19 cellular contexts compared by ENCODE assay signal in the genomic region with DNA sequence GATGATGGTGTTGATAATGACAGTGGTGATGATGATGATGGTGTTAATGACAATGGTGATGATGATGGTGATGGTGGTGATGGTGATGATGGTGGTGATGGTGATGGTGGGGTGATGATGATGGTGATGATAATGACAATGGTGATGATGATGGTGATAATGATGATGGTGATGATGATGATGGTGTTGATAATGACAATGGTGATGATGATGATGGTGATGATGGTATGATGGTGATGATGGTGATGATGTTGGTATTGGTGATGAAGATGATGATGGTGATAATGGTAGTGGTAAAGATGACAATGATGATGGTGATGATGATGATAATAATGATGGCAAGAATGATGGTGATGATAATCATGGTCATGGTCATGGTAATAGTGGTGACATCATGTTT.
A peak's percentile ranks its signal among the peaks of the same experiment; 100 is the strongest.
DNase-seq lines count a peak whose midpoint lies in the region; ATAC-seq, FAIRE-seq and TF ChIP-seq lines count a peak whose summit lies in the region.
"Had no signal": no experiment of that assay in that cellular context is flagged by ENCODE, and none has a peak within 500 bp of the region (broad histone marks: within the 10 kb centered on the region; RNA-seq: fewer than 3 reads in every experiment).

No MANE protein-coding gene starts in this region.

- TF ChIP-seq POLR2A in GM12892 (IDR thresholded peaks at IDR 0.05; ENCODE audit: low read depth, low read length) (no peak), IMR-90 (IDR thresholded peaks at IDR 0.05; ENCODE audit: low read depth, low read length) (no peak)

- no peak overlapping the region for H3K4ac ChIP-seq in IMR-90 (ENCODE audit: low read depth, low read length)

- no peaks in the 10 kb centered on the region for H3K4me1 ChIP-seq in IMR-90 (ENCODE audit: control insufficient read depth, insufficient read depth, low read length)
- H3K4me1 ChIP-seq: Caco-2, HAP-1 had no signal

- CTCF ChIA-PET in IMR-90 (lab: Yijun Ruan, JAX), result no interaction called here

- ATAC-seq in IMR-90 (ENCODE audit: low read depth), result no peak
- no peak for ATAC-seq in GM18868 (IDR thresholded peaks at IDR 0.05; ENCODE audit: unreplicated experiment)

- H2BK15ac ChIP-seq in IMR-90 (ENCODE audit: low read depth, low read length), result no peak overlapping the region

- no peak overlapping the region for H3K9ac ChIP-seq in IMR-90 (ENCODE audit: low read depth, low read length)

- intact Hi-C loops in IMR-90 (cut with micrococcal nuclease), result no loop called here

- no peak for TF ChIP-seq RAD21 in IMR-90 (IDR thresholded peaks at IDR 0.05; ENCODE audit: low read length)

- H2AK5ac ChIP-seq in IMR-90 (ENCODE audit: low read depth, low read length), result no peak overlapping the region

- no TSS peak for BruUV-seq in IMR-90 (replicated peaks; lab: Mats Ljungman, UMichigan)

- peaks cover 19% of the 10 kb centered on the region for H3K9me3 ChIP-seq in IMR-90 (ENCODE audit: control insufficient read depth, insufficient read depth, low read length)
- H3K9me3 ChIP-seq: Caco-2, HAP-1 had no signal

- no peak overlapping the region for H3K27ac ChIP-seq in IMR-90 (ENCODE audit: insufficient read depth, low read length)
- H3K27ac ChIP-seq: C4-2B, HL-60 had no signal

- in situ Hi-C loops in IMR-90 (cut with MboI; ENCODE audit: low sequenced_read_pairs), result no loop called here

- no peak overlapping the region for H3K14ac ChIP-seq in IMR-90 (replicated peaks; ENCODE audit: low read depth, low read length)

- TF ChIP-seq CTCF in IMR-90 (conservative IDR thresholded peaks at IDR 0.05; ENCODE audit: low read depth, low read length) (no peak), bronchial epithelial cell (IDR thresholded peaks at IDR 0.05; ENCODE audit: insufficient read depth, low read length, severe bottlenecking) (no peak)

- H3K4me2 ChIP-seq in IMR-90 (ENCODE audit: low read depth, low read length), result no peak overlapping the region

- no peak overlapping the region for H3K23ac ChIP-seq in IMR-90 (ENCODE audit: low read depth, low read length)

- no peak for DNase-seq in GM12892 (ENCODE audit: insufficient read length)
- no peak for DNase-seq in IMR-90
- DNase-seq in bronchial epithelial cell (ENCODE audit: low read depth), result no peak
- DNase-seq in NCI-H69 (lab: John Stamatoyannopoulos, UW), result no peak
- DNase-seq in activated CD4-positive, alpha-beta T cell treated with anti-CD3 and anti-CD28 coated beads for 4 hours, result no peak
- no peak for DNase-seq in kidney tubule cell (ENCODE audit: low spot score)
- DNase-seq: AML-193; Caco-2; CD4-positive, alpha-beta T cell; DMS153; DMS79; GDM1; KG1 had no signal

- H3K18ac ChIP-seq in IMR-90 (ENCODE audit: low read depth, low read length), result no peak overlapping the region

- H3K36me3 ChIP-seq in IMR-90 (ENCODE audit: control insufficient read depth, insufficient read depth, low read length) (no peaks in the 10 kb centered on the region), bronchial epithelial cell (ENCODE audit: control insufficient read depth, insufficient read depth, low read length) (no peaks in the 10 kb centered on the region)
- H3K36me3 ChIP-seq: HAP-1 had no signal

- FAIRE-seq in GM12892 (lab: Jason Lieb, UNC), result peak; percentile 65
- FAIRE-seq in bronchial epithelial cell (lab: Jason Lieb, UNC), result peak; percentile 52
- FAIRE-seq: A204.1, GM19239 had no signal

- no peaks in the 10 kb centered on the region for H3K79me1 ChIP-seq in IMR-90 (ENCODE audit: low read depth in 1 of 2, low read length in 2 of 2)

- no peaks in the 10 kb centered on the region for H3K9me1 ChIP-seq in IMR-90 (ENCODE audit: insufficient read depth, low read length)

- H2BK120ac ChIP-seq in IMR-90 (ENCODE audit: low read depth, low read length), result no peak overlapping the region

- H3K4me3 ChIP-seq in IMR-90 (ENCODE audit: insufficient read depth, low read depth, low read length) (no peak overlapping the region), bronchial epithelial cell (ENCODE audit: low read depth, low read length) (no peak overlapping the region)
- H3K4me3 ChIP-seq: HAP-1 had no signal

- H2BK5ac ChIP-seq in IMR-90 (ENCODE audit: low read depth, low read length, poor library complexity, severe bottlenecking), result peak overlapping the region; percentile 72

- no peak overlapping the region for H4K91ac ChIP-seq in IMR-90 (ENCODE audit: insufficient read depth, low read depth, low read length)

- H4K5ac ChIP-seq in IMR-90 (ENCODE audit: low read depth, low read length), result no peak overlapping the region

- H2AFZ ChIP-seq in IMR-90 (replicated peaks; ENCODE audit: low read length, poor library complexity), result no peak overlapping the region

- dilution Hi-C loops in IMR-90 (cut with HindIII; ENCODE audit: low sequenced_read_pairs, unreplicated experiment), result no loop called here

- H3K27me3 ChIP-seq in IMR-90 (ENCODE audit: control insufficient read depth, insufficient read depth, low read length), result no peaks in the 10 kb centered on the region
- no peaks in the 10 kb centered on the region for H3K27me3 ChIP-seq in bronchial epithelial cell (ENCODE audit: control insufficient read depth, insufficient read depth, low read length)

- POLR2A ChIA-PET in IMR-90 (lab: Charles Lee; ENCODE audit: unreplicated experiment), result no interaction called here

- no peak overlapping the region for H2BK20ac ChIP-seq in IMR-90 (ENCODE audit: low read depth, low read length)

- no peaks in the 10 kb centered on the region for H4K20me1 ChIP-seq in IMR-90 (ENCODE audit: insufficient read depth, low read length)

- H3K56ac ChIP-seq in IMR-90 (ENCODE audit: extremely low read depth, insufficient read depth, low read length), result no peak overlapping the region

- no peak overlapping the region for H4K8ac ChIP-seq in IMR-90 (ENCODE audit: low read depth in 2 of 2, low read length in 2 of 2)

- H2AK9ac ChIP-seq in IMR-90 (replicated peaks; ENCODE audit: low read depth, low read length, poor library complexity), result no peak overlapping the region

TF ChIP-seq in IMR-90, 13 proteins besides CTCF, POLR2A, EP300 and RAD21:
- TF ChIP-seq FOS (IDR thresholded peaks at IDR 0.05; ENCODE audit: low read depth, low read length) (no peak), RCOR1 (IDR thresholded peaks at IDR 0.05; ENCODE audit: insufficient replicate concordance, low read length) (no peak), CEBPB (IDR thresholded peaks at IDR 0.05; ENCODE audit: low read depth, low read length) (no peak), MAFK (IDR thresholded peaks at IDR 0.05; ENCODE audit: low read depth, low read length) (no peak), BHLHE40 (IDR thresholded peaks at IDR 0.05; ENCODE audit: low read depth, low read length) (no peak)
- TF ChIP-seq, protein P1, sequence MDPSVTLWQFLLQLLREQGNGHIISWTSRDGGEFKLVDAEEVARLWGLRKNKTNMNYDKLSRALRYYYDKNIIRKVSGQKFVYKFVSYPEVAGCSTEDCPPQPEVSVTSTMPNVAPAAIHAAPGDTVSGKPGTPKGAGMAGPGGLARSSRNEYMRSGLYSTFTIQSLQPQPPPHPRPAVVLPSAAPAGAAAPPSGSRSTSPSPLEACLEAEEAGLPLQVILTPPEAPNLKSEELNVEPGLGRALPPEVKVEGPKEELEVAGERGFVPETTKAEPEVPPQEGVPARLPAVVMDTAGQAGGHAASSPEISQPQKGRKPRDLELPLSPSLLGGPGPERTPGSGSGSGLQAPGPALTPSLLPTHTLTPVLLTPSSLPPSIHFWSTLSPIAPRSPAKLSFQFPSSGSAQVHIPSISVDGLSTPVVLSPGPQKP (IDR thresholded peaks at IDR 0.05; ENCODE audit: borderline replicate concordance, low read depth, low read length), result no peak
- TF ChIP-seq, protein P2, sequence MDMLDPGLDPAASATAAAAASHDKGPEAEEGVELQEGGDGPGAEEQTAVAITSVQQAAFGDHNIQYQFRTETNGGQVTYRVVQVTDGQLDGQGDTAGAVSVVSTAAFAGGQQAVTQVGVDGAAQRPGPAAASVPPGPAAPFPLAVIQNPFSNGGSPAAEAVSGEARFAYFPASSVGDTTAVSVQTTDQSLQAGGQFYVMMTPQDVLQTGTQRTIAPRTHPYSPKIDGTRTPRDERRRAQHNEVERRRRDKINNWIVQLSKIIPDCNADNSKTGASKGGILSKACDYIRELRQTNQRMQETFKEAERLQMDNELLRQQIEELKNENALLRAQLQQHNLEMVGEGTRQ (IDR thresholded peaks at IDR 0.05; ENCODE audit: low read depth, low read length), result no peak
